In genomic region chr9:3299872-3300271, GRCh38 we compare ENCODE assay signal across 10 cellular contexts.
DNase-seq lines count a peak whose midpoint lies in the region; ATAC-seq and TF ChIP-seq lines count a peak whose summit lies in the region.
"Had no signal": no experiment of that assay in that cellular context is flagged by ENCODE, and none has a peak within 500 bp of the region (broad histone marks: within the 10 kb centered on the region; RNA-seq: fewer than 3 reads in every experiment).

No MANE protein-coding gene starts in this region.

- H3K9ac ChIP-seq in PC-3 (ENCODE audit: low read length): no peak overlapping the region

- CTCF ChIA-PET in PC-3 (lab: Charles Lee): no interaction called here

- no peak overlapping the region for H2AFZ ChIP-seq in osteoblast (ENCODE audit: low read length)
- H2AFZ ChIP-seq in PC-3 (ENCODE audit: low read length): no peak overlapping the region

- in situ Hi-C loops in KBM-7 (cut with MboI; ENCODE audit: low pct_unique_long_range_greater_than_20kb, low sequenced_read_pairs): no loop called here

- no peaks in the 10 kb centered on the region for H3K9me2 ChIP-seq in PC-3 (replicated peaks; ENCODE audit: low read length)

- no peaks in the 10 kb centered on the region for H3K36me3 ChIP-seq in osteoblast (ENCODE audit: insufficient read depth, low read length)
- no peaks in the 10 kb centered on the region for H3K36me3 ChIP-seq in PC-3 (ENCODE audit: low read depth, low read length)

- H3K4me3 ChIP-seq in osteoblast (ENCODE audit: insufficient read depth, low read length) (no peak overlapping the region), PC-3 (ENCODE audit: low read length) (no peak overlapping the region)

- POLR2A ChIA-PET in PC-3 (lab: Charles Lee; ENCODE audit: unreplicated experiment): no interaction called here

- intact Hi-C loops in PC-3 (cut with micrococcal nuclease): no loop called here

- H3K9me3 ChIP-seq in osteoblast (ENCODE audit: low read depth, low read length) (no peaks in the 10 kb centered on the region), PC-3 (ENCODE audit: low read length) (no peaks in the 10 kb centered on the region)

- H3K27me3 ChIP-seq in osteoblast (ENCODE audit: insufficient read depth, low read length): no peaks in the 10 kb centered on the region
- H3K27me3 ChIP-seq in PC-3 (ENCODE audit: low read length): no peaks in the 10 kb centered on the region

- no peak for TF ChIP-seq CTCF in osteoblast (IDR thresholded peaks at IDR 0.05; ENCODE audit: extremely low read depth, low read depth, low read length)
- TF ChIP-seq CTCF in PC-3 (conservative IDR thresholded peaks at IDR 0.05; ENCODE audit: low read depth, low read length): no peak

- ATAC-seq in HG02798 (IDR thresholded peaks at IDR 0.05; ENCODE audit: poor library complexity, unreplicated experiment) (peak; percentile 98), PC-3 (no peak)
- ATAC-seq: SK-N-SH treated with all-trans-retinoic acid at 6 μM for 48 hours had no signal

- H3K4me2 ChIP-seq in osteoblast (ENCODE audit: insufficient read depth, low read length): no peak overlapping the region
- H3K4me2 ChIP-seq in PC-3 (ENCODE audit: low read length): no peak overlapping the region

- no peaks in the 10 kb centered on the region for H3F3A ChIP-seq in PC-3 (ENCODE audit: low read length, unreplicated experiment)

- H3K4me1 ChIP-seq in osteoblast (ENCODE audit: insufficient read depth, low read length): no peaks in the 10 kb centered on the region
- no peaks in the 10 kb centered on the region for H3K4me1 ChIP-seq in PC-3 (ENCODE audit: insufficient read depth, low read length)

- no peaks in the 10 kb centered on the region for H3K79me2 ChIP-seq in osteoblast (ENCODE audit: insufficient read depth, low read length)
- H3K79me2 ChIP-seq in PC-3 (ENCODE audit: low read length): no peaks in the 10 kb centered on the region

- BruUV-seq in PC-3 (replicated peaks; lab: Mats Ljungman, UMichigan): no TSS peak

- DNase-seq in AML-193 (lab: John Stamatoyannopoulos, UW) (peak; percentile 68 to 69), GM19238 (ENCODE audit: insufficient read length, low spot score) (peak; percentile 14), KBM-7 (peak; percentile 19), T1000 (lab: John Stamatoyannopoulos, UW) (no peak), osteoblast (ENCODE audit: insufficient read length, low spot score, missing footprints) (no peak), NCI-H345 treated with DMSO at 0.1 percent for 48 hours (lab: John Stamatoyannopoulos, UW; ENCODE audit: unreplicated experiment) (no peak), PC-3 (no peak)
- DNase-seq: cortex of kidney had no signal

- H3K27ac ChIP-seq in osteoblast (ENCODE audit: low read depth, low read length) (no peak overlapping the region), PC-3 (ENCODE audit: low read length) (no peak overlapping the region)

- H4K20me1 ChIP-seq in osteoblast (ENCODE audit: insufficient read depth, low read length): no peaks in the 10 kb centered on the region
- H4K20me1 ChIP-seq in PC-3 (ENCODE audit: low read length): no peaks in the 10 kb centered on the region

Comparison
In these comparisons a context has a peak if more than half of its experiments do, and no peak if none do; other contexts are left out.
1. DNase-seq: peak in AML-193 (2 of 2), GM19238 (single experiment) and KBM-7 (single experiment); none in T1000 (single experiment), osteoblast (single experiment), NCI-H345 treated with DMSO at 0.1 percent for 48 hours (single experiment) and PC-3 (single experiment).